1 cellular context compared by ENCODE assay signal in genomic region chr19:43457809-43458208, GRCh38.
TF ChIP-seq lines count a peak whose summit lies in the region.

No MANE protein-coding gene starts in this region.

TF ChIP-seq in K562, 482 proteins besides CTCF, POLR2A, EP300 and RAD21 (continued from another document):
- no peak for TF ChIP-seq RERE (CRISPR knock-in tag; IDR thresholded peaks at IDR 0.05; ENCODE audit: borderline replicate concordance)
- no peak for TF ChIP-seq ZNF175 (CRISPR knock-in tag; IDR thresholded peaks at IDR 0.05; ENCODE audit: low read depth)
- no peak for TF ChIP-seq ZNF444 (CRISPR knock-in tag; IDR thresholded peaks at IDR 0.05)
- TF ChIP-seq TBP (optimal IDR thresholded peaks at IDR 0.05; ENCODE audit: low read depth, low read length), result no peak
- TF ChIP-seq TCF15 (CRISPR knock-in tag; IDR thresholded peaks at IDR 0.05), result no peak
- peak; percentile 70; the same call in 1 of the 2 replicates for TF ChIP-seq DPF2 (IDR thresholded peaks at IDR 0.05)
- no peak for TF ChIP-seq RBM22 (IDR thresholded peaks at IDR 0.05; ENCODE audit: low read depth, low read length, poor library complexity, severe bottlenecking)
- TF ChIP-seq SOX6 (IDR thresholded peaks at IDR 0.05), result no peak
- no peak for TF ChIP-seq TCF7 (IDR thresholded peaks at IDR 0.05; ENCODE audit: borderline replicate concordance)
- TF ChIP-seq MED1 (CRISPR knock-in tag; IDR thresholded peaks at IDR 0.05; ENCODE audit: borderline replicate concordance), result no peak
- TF ChIP-seq ZNF707 (CRISPR knock-in tag; conservative IDR thresholded peaks at IDR 0.05), result no peak
- no peak for TF ChIP-seq MXD1 (CRISPR knock-in tag; IDR thresholded peaks at IDR 0.05; ENCODE audit: borderline replicate concordance, poor library complexity, severe bottlenecking)
- peak; percentile 68 for TF ChIP-seq ZNF316 (IDR thresholded peaks at IDR 0.05)
- TF ChIP-seq PHF21A (IDR thresholded peaks at IDR 0.05; ENCODE audit: borderline replicate concordance, low read depth), result no peak
- TF ChIP-seq PRPF4 (IDR thresholded peaks at IDR 0.05; ENCODE audit: insufficient read depth, low read depth, low read length, poor library complexity, severe bottlenecking), result no peak
- TF ChIP-seq ZNF551 (CRISPR knock-in tag; IDR thresholded peaks at IDR 0.05), result no peak
- TF ChIP-seq ZNF282 (CRISPR knock-in tag; IDR thresholded peaks at IDR 0.05), result no peak
- TF ChIP-seq ARID4B (CRISPR knock-in tag; IDR thresholded peaks at IDR 0.05), result no peak
- no peak for TF ChIP-seq ZNF512 (tag; IDR thresholded peaks at IDR 0.05)
- no peak for TF ChIP-seq STAT5A (IDR thresholded peaks at IDR 0.05; ENCODE audit: borderline replicate concordance, low read length)
- no peak for TF ChIP-seq GTF2B (IDR thresholded peaks at IDR 0.05; ENCODE audit: extremely low read depth, insufficient read length)
- TF ChIP-seq BMI1 (IDR thresholded peaks at IDR 0.05; ENCODE audit: low read length), result no peak
